Comparison of ENCODE assay signal across 24 cellular contexts in the genomic region with DNA sequence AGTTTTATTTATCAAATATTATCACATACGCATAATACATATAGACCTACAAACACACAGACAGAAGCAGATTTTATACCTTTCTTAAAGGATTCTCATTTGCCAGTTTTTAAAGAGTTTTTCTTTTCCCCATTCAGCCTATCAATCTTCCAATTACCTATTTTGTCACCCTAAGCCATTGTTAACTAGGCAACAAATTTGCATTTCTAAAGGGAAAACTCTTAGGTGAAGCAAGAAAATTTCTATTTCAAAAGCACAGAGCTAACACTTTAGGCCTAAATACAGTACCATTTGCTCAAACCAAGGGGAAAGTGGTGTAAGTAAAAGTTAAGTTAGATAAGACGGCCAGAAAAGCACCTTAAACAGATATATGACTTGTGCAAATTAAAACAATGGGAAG.
DNase-seq lines count a peak whose midpoint lies in the region; ATAC-seq, FAIRE-seq and TF ChIP-seq lines count a peak whose summit lies in the region.
"Had no signal": no experiment of that assay in that cellular context is flagged by ENCODE, and none has a peak within 500 bp of the region (broad histone marks: within the 10 kb centered on the region; RNA-seq: fewer than 3 reads in every experiment).

No MANE protein-coding gene starts in this region.

- 100% methylated on average over 1 of the region's 2 CpGs for whole genome bisulfite sequencing in H9 (ENCODE audit: extremely low coverage, insufficient read length, low lambda C conversion rate)
- WGBS in HUES64, result 79% methylated on average over 2 of the region's 2 CpGs
- WGBS in H1 (ENCODE audit: extremely low coverage in 1 of 2, insufficient coverage in 1 of 2, insufficient read length in 1 of 2, insufficient replicate concordance in 2 of 2, low coverage in 1 of 2, low lambda C conversion rate in 2 of 2, missing lambda C conversion rate in 1 of 2), 2 experiments, result 73% methylated on average over 2 of the region's 2 CpGs; no CpG with 5 or more reads in 1 of the 2 experiments

- H4K91ac ChIP-seq in H9 (ENCODE audit: insufficient read length, low read depth, low read length) (no peak overlapping the region), H1 (replicated peaks; ENCODE audit: insufficient read length, low read length) (no peak overlapping the region)

- H3K23me2 ChIP-seq in H9 (ENCODE audit: insufficient read length, low read depth, low read length, poor library complexity, severe bottlenecking), result no peaks in the 10 kb centered on the region
- no peaks in the 10 kb centered on the region for H3K23me2 ChIP-seq in H1 (ENCODE audit: low read depth, low read length)

- H2AFZ ChIP-seq in H9 (ENCODE audit: low read length) (peak overlapping the region; percentile 73), H1 (ENCODE audit: low read length) (peak overlapping the region; percentile 43; the same call in 1 of the 2 replicates)
- H2AFZ ChIP-seq: GM23248 had no signal

- TF ChIP-seq POLR2A in H1 (IDR thresholded peaks at IDR 0.05; ENCODE audit: control extremely low read depth in 1 of 2, low read depth in 2 of 2, low read length in 2 of 2), result no peak

- ATAC-seq in GM21737 (IDR thresholded peaks at IDR 0.05; ENCODE audit: unreplicated experiment), result no peak
- ATAC-seq: A549 had no signal

- H4K20me1 ChIP-seq in H9 (ENCODE audit: control insufficient read depth, insufficient read depth, insufficient read length) (no peaks in the 10 kb centered on the region), H1 (replicated peaks in 1 of 2; ENCODE audit: control insufficient read depth in 1 of 2, insufficient read depth in 2 of 2, low read length in 2 of 2) (no peaks in the 10 kb centered on the region)
- H4K20me1 ChIP-seq: BLaER1 treated with 17β-estradiol and CSF1 and Interleukin-3, amounts not matched to agents 10 nM and 100 nM had no signal

- H3K27ac ChIP-seq in H9 (ENCODE audit: insufficient read length, low read depth, low read length) (no peak overlapping the region), HUES64 (ENCODE audit: low read depth, low read length) (peak overlapping the region; percentile 80), H1 (ENCODE audit: low read depth, low read length) (no peak overlapping the region), iPS-20b (ENCODE audit: low read length) (no peak overlapping the region)
- H3K27ac ChIP-seq: A549; BLaER1 treated with 17β-estradiol and CSF1 and Interleukin-3, amounts not matched to agents 10 nM and 100 nM; GM23248 had no signal

- H2BK20ac ChIP-seq in H9 (ENCODE audit: low read depth, low read length, poor library complexity, severe bottlenecking) (no peak overlapping the region), H1 (ENCODE audit: low read length) (no peak overlapping the region)

- H3K4me1 Mint-ChIP-seq in H9 (peaks cover 18 to 19% of the 10 kb centered on the region in 2 experiments), Calu3 (ENCODE audit: low read depth, unreplicated experiment) (no peaks in the 10 kb centered on the region)
- H3K4me1 Mint-ChIP-seq: CD14-positive monocyte; CD8-positive, alpha-beta memory T cell had no signal

- intact Hi-C loops in Calu3 (cut with micrococcal nuclease; ENCODE audit: unreplicated experiment), result no loop called here

- no peak for TF ChIP-seq RAD21 in H1 (IDR thresholded peaks at IDR 0.05 in 1 of 2, conservative IDR thresholded peaks at IDR 0.05 in 1 of 2; ENCODE audit: low read depth in 2 of 2, low read length in 2 of 2)

- H3K27me3 ChIP-seq in H9 (ENCODE audit: insufficient read depth, low read length) (no peaks in the 10 kb centered on the region), HUES64 (ENCODE audit: insufficient read depth, low read length) (no peaks in the 10 kb centered on the region), H1 (replicated peaks in 1 of 4; ENCODE audit: control insufficient read depth in 3 of 4, extremely low read depth in 1 of 4, insufficient read depth in 3 of 4, low read length in 3 of 4) (no peaks in the 10 kb centered on the region), iPS-20b (ENCODE audit: insufficient read depth, low read length) (no peaks in the 10 kb centered on the region)
- H3K27me3 ChIP-seq: BE2C; BLaER1 treated with 17β-estradiol and CSF1 and Interleukin-3, amounts not matched to agents 10 nM and 100 nM had no signal

- TF ChIP-seq EP300 in H1 (IDR thresholded peaks at IDR 0.05; ENCODE audit: borderline replicate concordance in 1 of 2, low read depth in 2 of 2, low read length in 2 of 2), result no peak

- H3T11ph ChIP-seq in H9 (ENCODE audit: low read length), result no peak overlapping the region

- H3K4me2 ChIP-seq in H9 (ENCODE audit: insufficient read depth, insufficient read length, low read length) (no peak overlapping the region), H1 (ENCODE audit: insufficient read depth in 1 of 2, low read depth in 2 of 2, low read length in 2 of 2) (peak overlapping the region in 1 of 2 experiments; percentile 14; a peak in 1 of 4 replicates)
- H3K4me2 ChIP-seq: A549; BLaER1 treated with 17β-estradiol and CSF1 and Interleukin-3, amounts not matched to agents 10 nM and 100 nM had no signal

- H3K56ac ChIP-seq in H9 (ENCODE audit: insufficient read length, low read depth, low read length) (no peak overlapping the region), H1 (replicated peaks; ENCODE audit: insufficient read length, low read depth, low read length) (no peak overlapping the region)

- BruUV-seq in Calu3 (replicated peaks; lab: Mats Ljungman, UMichigan), result no TSS peak

- no peak for TF ChIP-seq CTCF in H9 (conservative IDR thresholded peaks at IDR 0.05)
- no peak for TF ChIP-seq CTCF in H1 (IDR thresholded peaks at IDR 0.05; ENCODE audit: control extremely low read depth in 1 of 3, insufficient read depth in 1 of 3, low read depth in 1 of 3, low read length in 3 of 3)
- TF ChIP-seq CTCF in Calu3 (IDR thresholded peaks at IDR 0.05; ENCODE audit: unreplicated experiment), result no peak
- TF ChIP-seq CTCF in GM10266 (IDR thresholded peaks at IDR 0.05; ENCODE audit: control insufficient read depth, insufficient read depth, low read depth, missing control alignments), result no peak

- H3K9ac ChIP-seq in H9 (ENCODE audit: extremely low read depth, insufficient read length, low read length) (no peak overlapping the region), HUES64 (ENCODE audit: low read depth, low read length) (peak overlapping the region; percentile 34; the same call in 1 of the 2 replicates), H1 (replicated peaks in 1 of 4; ENCODE audit: extremely low read depth in 1 of 4, low read depth in 3 of 4, low read length in 3 of 4) (no peak overlapping the region), iPS-20b (ENCODE audit: low read depth, low read length) (no peak overlapping the region)
- H3K9ac ChIP-seq: BLaER1 treated with 17β-estradiol and CSF1 and Interleukin-3, amounts not matched to agents 10 nM and 100 nM; GM23248 had no signal

- CTCF ChIA-PET in H1 (lab: Charles Lee; ENCODE audit: partially characterized antibody), result interaction anchor here (0.6 to 1.1 kb wide), 2 partner anchors 11 to 979 kb away, joined by 4 to 5 read pairs; no protein-coding TSS in a partner anchor
- CTCF ChIA-PET in Calu3 (lab: Charles Lee), result no interaction called here

- H3K14ac ChIP-seq in H9 (ENCODE audit: insufficient read depth, low read length), result no peak overlapping the region
- H3K14ac ChIP-seq in H1 (ENCODE audit: insufficient read length), result no peak overlapping the region

- H3K4ac ChIP-seq in H9 (ENCODE audit: low read depth, low read length) (no peak overlapping the region), H1 (replicated peaks; ENCODE audit: insufficient read length, low read depth, low read length) (no peak overlapping the region)

- H4K5ac ChIP-seq in H9 (ENCODE audit: insufficient read length, low read depth, low read length) (no peak overlapping the region), H1 (ENCODE audit: insufficient read length, low read depth, low read length) (peak overlapping the region; percentile 83)

- H3K79me1 ChIP-seq in H9 (ENCODE audit: insufficient read depth, low read depth, low read length, poor library complexity, severe bottlenecking) (no peaks in the 10 kb centered on the region), H1 (ENCODE audit: low read depth, low read length) (no peaks in the 10 kb centered on the region)

- H3K27ac Mint-ChIP-seq in H9 (peak overlapping the region; percentile 52 to 97 (median 61); a peak in 5 of 7 replicates), Calu3 (ENCODE audit: unreplicated experiment) (no peak overlapping the region)
- H3K27ac Mint-ChIP-seq: CD14-positive monocyte; CD4-positive, alpha-beta T cell; CD8-positive, alpha-beta memory T cell had no signal

- no peak overlapping the region for H2BK120ac ChIP-seq in H9 (ENCODE audit: low read depth, low read length, poor library complexity, severe bottlenecking)
- H2BK120ac ChIP-seq in H1 (replicated peaks; ENCODE audit: low read depth, low read length), result no peak overlapping the region

- no peaks in the 10 kb centered on the region for H3K36me3 ChIP-seq in HUES64 (ENCODE audit: insufficient read depth, low read length)
- no peaks in the 10 kb centered on the region for H3K36me3 ChIP-seq in H1 (ENCODE audit: control insufficient read depth in 2 of 4, insufficient read depth in 4 of 4, low read length in 3 of 4)
- H3K36me3 ChIP-seq in iPS-20b (ENCODE audit: insufficient read depth, low read depth, low read length), result no peaks in the 10 kb centered on the region
- H3K36me3 ChIP-seq: BE2C; BLaER1 treated with 17β-estradiol and CSF1 and Interleukin-3, amounts not matched to agents 10 nM and 100 nM had no signal

- H2BK15ac ChIP-seq in H9 (ENCODE audit: low read depth, low read length) (no peak overlapping the region), H1 (ENCODE audit: low read length) (no peak overlapping the region)

- H3K18ac ChIP-seq in H9 (ENCODE audit: insufficient read length, low read depth, low read length), result no peak overlapping the region
- no peak overlapping the region for H3K18ac ChIP-seq in H1 (ENCODE audit: extremely low read depth, low read length)

- peaks cover 7 to 21% of the 10 kb centered on the region in 2 experiments; a peak in 4 of 5 replicates for H3K9me3 Mint-ChIP-seq in H9
- H3K9me3 Mint-ChIP-seq in Calu3 (ENCODE audit: low read depth, unreplicated experiment), result no peaks in the 10 kb centered on the region

- DNase-seq in H9 (no peak), H1 (ENCODE audit: low read depth in 1 of 2, low spot score in 2 of 2) (no peak), Calu3 (no peak), GM10266 (ENCODE audit: extremely low spot score) (no peak)
- DNase-seq in activated CD8-positive, alpha-beta memory T cell treated with anti-CD3 and anti-CD28 coated beads for 24 hours, result no peak
- DNase-seq: 8988T; ACHN; AML-193; BE2C; CD4-positive, alpha-beta T cell; CD8-positive, alpha-beta memory T cell; DMS53; DMS79 treated with DMSO at 0.1 percent for 48 hours; GF-D8; GM23248; HCEC 1CT had no signal

- H2AK5ac ChIP-seq in H9 (ENCODE audit: insufficient read length, low read length), result no peak overlapping the region
- H2AK5ac ChIP-seq in H1 (ENCODE audit: low read depth, low read length), result no peak overlapping the region

- H3K36me3 Mint-ChIP-seq in H9 (ENCODE audit: insufficient read depth in 1 of 3, low read depth in 3 of 3), result peaks cover 4 to 24% (median 6%) of the 10 kb centered on the region in 3 experiments
- no peaks in the 10 kb centered on the region for H3K36me3 Mint-ChIP-seq in Calu3 (ENCODE audit: insufficient read depth, unreplicated experiment)
- H3K36me3 Mint-ChIP-seq: CD14-positive monocyte; CD8-positive, alpha-beta memory T cell had no signal

- FAIRE-seq in H1 (lab: Jason Lieb, UNC), result no peak
- FAIRE-seq: A549, GM12892, H54 had no signal

- H3K23ac ChIP-seq in H9 (ENCODE audit: insufficient read length, low read depth, low read length) (no peak overlapping the region), H1 (ENCODE audit: insufficient read length) (no peak overlapping the region)

- POLR2A ChIA-PET in H1 (lab: Charles Lee; ENCODE audit: partially characterized antibody), result no interaction called here

- H2BK5ac ChIP-seq in H9 (ENCODE audit: insufficient read length, low read length) (no peak overlapping the region), H1 (ENCODE audit: low read depth, low read length) (no peak overlapping the region)

- no peak overlapping the region for H4K8ac ChIP-seq in H9 (replicated peaks; ENCODE audit: insufficient read length, low read depth, low read length)
- H4K8ac ChIP-seq in H1 (ENCODE audit: extremely low read depth, insufficient read depth, low read length), result no peak overlapping the region

- H3K27me3 Mint-ChIP-seq in H9 (ENCODE audit: low read depth) (no peaks in the 10 kb centered on the region; the same call in 1 of the 2 replicates), Calu3 (ENCODE audit: unreplicated experiment) (no peaks in the 10 kb centered on the region)
- H3K27me3 Mint-ChIP-seq: CD4-positive, alpha-beta T cell; CD8-positive, alpha-beta memory T cell had no signal

- H2BK12ac ChIP-seq in H9 (ENCODE audit: insufficient read length, low read depth, low read length) (no peak overlapping the region), H1 (ENCODE audit: low read depth, low read length) (no peak overlapping the region)

- H3K4me1 ChIP-seq in H9 (ENCODE audit: insufficient read depth, low read length) (no peaks in the 10 kb centered on the region; the same call in 1 of the 2 replicates), HUES64 (ENCODE audit: insufficient read depth, low read length) (peaks cover 17% of the 10 kb centered on the region), H1 (replicated peaks in 1 of 4; ENCODE audit: control insufficient read depth in 3 of 4, insufficient read depth in 4 of 4, low read length in 3 of 4) (peaks cover 0 to 11% (median 2%) of the 10 kb centered on the region in 4 experiments; a peak in 2 of 7 replicates), iPS-20b (ENCODE audit: insufficient read depth, low read length) (peaks cover 9% of the 10 kb centered on the region; the same call in 1 of the 2 replicates)
- H3K4me1 ChIP-seq: A549; BE2C; BLaER1 treated with 17β-estradiol and CSF1 and Interleukin-3, amounts not matched to agents 10 nM and 100 nM had no signal

- H3K79me2 ChIP-seq in H9 (ENCODE audit: insufficient read depth, low read length) (no peaks in the 10 kb centered on the region), H1 (ENCODE audit: control insufficient read depth in 1 of 2, insufficient read depth in 2 of 2, low read length in 2 of 2) (no peaks in the 10 kb centered on the region)

- no peak overlapping the region for H3K4me3 Mint-ChIP-seq in H9
- no peak overlapping the region for H3K4me3 Mint-ChIP-seq in Calu3 (ENCODE audit: low read depth, unreplicated experiment)
- H3K4me3 Mint-ChIP-seq: CD14-positive monocyte; CD4-positive, alpha-beta T cell; CD8-positive, alpha-beta memory T cell had no signal

- H3K9me3 ChIP-seq in H9 (ENCODE audit: control insufficient read depth, low read depth, low read length), result no peaks in the 10 kb centered on the region
- H3K9me3 ChIP-seq in HUES64 (ENCODE audit: insufficient read depth, low read depth, low read length), result no peaks in the 10 kb centered on the region
- H3K9me3 ChIP-seq in H1 (ENCODE audit: insufficient read depth in 2 of 2, low read depth in 1 of 2, low read length in 1 of 2), result peaks cover 0 to 4% of the 10 kb centered on the region in 2 experiments; a peak in 1 of 4 replicates
- H3K9me3 ChIP-seq in iPS-20b (ENCODE audit: insufficient read depth, low read depth, low read length), result no peaks in the 10 kb centered on the region; the same call in none of the 2 replicates
- H3K9me3 ChIP-seq: A549, BE2C had no signal

- H3K4me3 ChIP-seq in HUES64 (ENCODE audit: low read length), result no peak overlapping the region; the same call in 1 of the 2 replicates
- peak overlapping the region in 1 of 4 experiments; percentile 31; a peak in 1 of 8 replicates for H3K4me3 ChIP-seq in H1 (ENCODE audit: extremely low read depth in 1 of 4, insufficient read depth in 2 of 4, low read depth in 3 of 4, low read length in 4 of 4)
- H3K4me3 ChIP-seq in iPS-20b (ENCODE audit: low read length), result peak overlapping the region; percentile 13; the same call in 1 of the 2 replicates
- H3K4me3 ChIP-seq: A549; BLaER1 treated with 17β-estradiol and CSF1 and Interleukin-3, amounts not matched to agents 10 nM and 100 nM; GM23248 had no signal
